ENCODE assay signal across 9 cellular contexts in genomic region chr1:225441314-225442119, GRCh38. TPM values are rescaled to one million over a fixed set of nuclear protein-coding genes. Genes with fewer than 3 reads are reported as not detected.
A peak's percentile ranks its signal among the peaks of the same experiment; 100 is the strongest.
DNase-seq lines count a peak whose midpoint lies in the region; ATAC-seq, FAIRE-seq and TF ChIP-seq lines count a peak whose summit lies in the region.
"Had no signal": no experiment of that assay in that cellular context is flagged by ENCODE, and none has a peak within 500 bp of the region (broad histone marks: within the 10 kb centered on the region; RNA-seq: fewer than 3 reads in every experiment).

No MANE protein-coding gene starts in this region.

- DNase-seq in D721Med (ENCODE audit: insufficient read length, low spot score), result no peak
- DNase-seq in OCI-LY7 (ENCODE audit: low spot score), result peak; percentile 68
- peak; percentile 49 for DNase-seq in kidney glomerular epithelial cell (lab: John Stamatoyannopoulos, UW)
- no peak for DNase-seq in inferior parietal cortex (ENCODE audit: extremely low spot score)
- no peak for DNase-seq in NCI-H748 (lab: John Stamatoyannopoulos, UW; ENCODE audit: unreplicated experiment)
- no peak for DNase-seq in foreskin melanocyte
- no peak for DNase-seq in RWPE1 (ENCODE audit: low spot score)

- no peaks in the 10 kb centered on the region for H3K9me3 ChIP-seq in OCI-LY7 (ENCODE audit: low read length)
- H3K9me3 ChIP-seq: suprapubic skin had no signal

- peak overlapping the region; percentile 84 for H3K27ac ChIP-seq in OCI-LY7 (ENCODE audit: low read depth, low read length, poor library complexity, severe bottlenecking)
- H3K27ac ChIP-seq in RWPE1, result no peak overlapping the region
- H3K27ac ChIP-seq: suprapubic skin had no signal

- CTCF ChIA-PET in OCI-LY7 (lab: Charles Lee; ENCODE audit: unreplicated experiment) (interaction anchor here (0.8 to 2.4 kb wide), 5 partner anchors 7 to 26 kb away, joined by 3 to 8 read pairs (median 4); no protein-coding TSS in a partner anchor), RWPE1 (lab: Yijun Ruan, JAX) (interaction anchor here (0.6 to 0.8 kb wide), 3 partner anchors 23 to 799 kb away, joined by 3 to 8 read pairs (median 4); no protein-coding TSS in a partner anchor)

- H3K4me3 ChIP-seq in OCI-LY7 (ENCODE audit: low read depth, low read length, poor library complexity, severe bottlenecking), result peak overlapping the region; percentile 26
- H3K4me3 ChIP-seq: suprapubic skin had no signal

- no peaks in the 10 kb centered on the region for H3K79me2 ChIP-seq in OCI-LY7 (ENCODE audit: insufficient read depth, low read depth, low read length)

- no peak for FAIRE-seq in D721Med (lab: Jason Lieb, UNC)

- peak overlapping the region; percentile 89 for H2AFZ ChIP-seq in OCI-LY7 (ENCODE audit: low read length)

- H3K9me2 ChIP-seq in OCI-LY7 (ENCODE audit: insufficient read depth, low read length), result no peaks in the 10 kb centered on the region

- peak; percentile 42 for TF ChIP-seq CTCF in D721Med (IDR thresholded peaks at IDR 0.05; ENCODE audit: insufficient read depth, missing control alignments)
- TF ChIP-seq CTCF in OCI-LY7 (conservative IDR thresholded peaks at IDR 0.05; ENCODE audit: low read length), result peak; percentile 96
- TF ChIP-seq CTCF in RWPE1 (conservative IDR thresholded peaks at IDR 0.05; ENCODE audit: low read depth), result no peak

- peaks cover 94% of the 10 kb centered on the region for H3K4me1 ChIP-seq in OCI-LY7 (ENCODE audit: insufficient read depth, low read length, poor library complexity, severe bottlenecking)

- intact Hi-C loops in OCI-LY7 (cut with micrococcal nuclease; ENCODE audit: unreplicated experiment), result no loop called here

- no TSS peak for BruUV-seq in OCI-LY7 (replicated peaks; lab: Mats Ljungman, UMichigan)

- no peaks in the 10 kb centered on the region for H3K36me3 ChIP-seq in OCI-LY7 (ENCODE audit: insufficient read depth, low read length)
- H3K36me3 ChIP-seq: suprapubic skin had no signal

- H3K4me2 ChIP-seq in OCI-LY7 (ENCODE audit: low read length), result peak overlapping the region; percentile 73

- peak; percentile 42 for ATAC-seq in GM21447 (IDR thresholded peaks at IDR 0.05; ENCODE audit: unreplicated experiment)

- POLR2A ChIA-PET in OCI-LY7 (lab: Charles Lee) (interaction anchor here (0.7 to 9.5 kb wide), 9 partner anchors 12 to 486 kb away, joined by 3 to 242 read pairs (median 3); partner anchors contain the start of genes LBR and SRP9), RWPE1 (lab: Yijun Ruan, JAX; ENCODE audit: low non-redundant PET) (no interaction called here)

- no peaks in the 10 kb centered on the region for H4K20me1 ChIP-seq in OCI-LY7 (ENCODE audit: insufficient read depth, low read length)

RNA-seq across cellular contexts. Expression of gene LBR, which starts 13.7 kb away (rescaled TPM):
- 110 and 117 TPM in 2 replicates for total RNA-seq in OCI-LY7 (2014; rRNA removed; shearing (Covaris generic))
- total RNA-seq in OCI-LY7 (2022), result 288 and 297 TPM in 2 replicates

Comparison
In these comparisons a context has a peak if more than half of its experiments do, and no peak if none do; other contexts are left out.
1. DNase-seq: peak in OCI-LY7 (single experiment) and kidney glomerular epithelial cell (single experiment); none in D721Med (single experiment), inferior parietal cortex (single experiment), NCI-H748 (single experiment), foreskin melanocyte (single experiment) and RWPE1 (single experiment).